Comparison of ENCODE assay signal across 8 cellular contexts in genomic region chr19:38685666-38686529, GRCh38. TPM values are rescaled to one million over a fixed set of nuclear protein-coding genes. Genes with fewer than 3 reads are reported as not detected.
DNase-seq lines count a peak whose midpoint lies in the region; ATAC-seq lines count a peak whose summit lies in the region.

No MANE protein-coding gene starts in this region.

- no peak overlapping the region for H3K23ac ChIP-seq in mesendoderm (ENCODE audit: low read length)

- H4K8ac ChIP-seq in mesendoderm (ENCODE audit: low read depth, low read length), result no peak overlapping the region

- intact Hi-C loops in Right ventricle myocardium inferior (cut with DNase I), result no loop called here
- intact Hi-C loops in cardiac septum (cut with DNase I), result no loop called here

- WGBS in mesendoderm (ENCODE audit: extremely low coverage, insufficient coverage, low lambda C conversion rate), result no CpG with 5 or more reads among the region's 10 CpGs

- H3K9ac ChIP-seq in NT2/D1 (ENCODE audit: insufficient read length, low read depth) (peak overlapping the region; percentile 47), mesendoderm (ENCODE audit: low read length) (peak overlapping the region; percentile 60)

- peaks cover 72% of the 10 kb centered on the region for H3K79me2 ChIP-seq in mesendoderm (ENCODE audit: control insufficient read depth, insufficient read depth, low read length)

- H3K36me3 ChIP-seq in NT2/D1 (ENCODE audit: insufficient read depth, insufficient read length, low read length) (peaks cover 29% of the 10 kb centered on the region), mesendoderm (ENCODE audit: control insufficient read depth, insufficient read depth, low read length) (no peaks in the 10 kb centered on the region)

- peak overlapping the region; percentile 70 for H3K4ac ChIP-seq in mesendoderm (ENCODE audit: low read depth, low read length)

- DNase-seq in Right ventricle myocardium inferior (ENCODE audit: missing footprints), result peak; percentile 21
- DNase-seq in cardiac septum (ENCODE audit: low spot score), result no peak
- no peak for DNase-seq in NT2/D1 (ENCODE audit: low read depth, low spot score)
- DNase-seq in cerebellum (ENCODE audit: low spot score), result peak; percentile 42
- peak; percentile 85 for DNase-seq in mesendoderm
- no peak for DNase-seq in activated gamma-delta T cell treated with Interleukin-2 at 50 U/mL for 16 hours
- no peak for DNase-seq in UCSD-AML1 (lab: John Stamatoyannopoulos, UW; ENCODE audit: unreplicated experiment)

- H3K4me2 ChIP-seq in mesendoderm (ENCODE audit: low read length), result no peak overlapping the region

- peak overlapping the region; percentile 31 for H2BK5ac ChIP-seq in mesendoderm (ENCODE audit: low read length)

- peak overlapping the region; percentile 64 for H3K27ac ChIP-seq in mesendoderm (ENCODE audit: low read depth, low read length)

- H3K18ac ChIP-seq in mesendoderm (ENCODE audit: low read length), result peak overlapping the region; percentile 46

- H3K4me3 ChIP-seq in NT2/D1 (ENCODE audit: insufficient read length, low read depth), result no peak overlapping the region
- no peak overlapping the region for H3K4me3 ChIP-seq in mesendoderm (ENCODE audit: low read length)

- H4K5ac ChIP-seq in mesendoderm (ENCODE audit: low read length), result no peak overlapping the region

- peak overlapping the region; percentile 82 for H3K56ac ChIP-seq in mesendoderm (ENCODE audit: low read length)

- H3K9me3 ChIP-seq in NT2/D1 (ENCODE audit: insufficient read depth, low read length), result peaks cover 5% of the 10 kb centered on the region; the same call in 1 of the 2 replicates

- no peak overlapping the region for H2AK5ac ChIP-seq in mesendoderm (ENCODE audit: low read length)

- peaks cover 17% of the 10 kb centered on the region for H3K4me1 ChIP-seq in NT2/D1 (ENCODE audit: insufficient read depth, insufficient read length)
- peaks cover 33% of the 10 kb centered on the region for H3K4me1 ChIP-seq in mesendoderm (ENCODE audit: control insufficient read depth, low read depth, low read length)

- no peak overlapping the region for H2BK15ac ChIP-seq in mesendoderm (replicated peaks; ENCODE audit: low read depth)

- H3K27me3 ChIP-seq in NT2/D1 (ENCODE audit: insufficient read depth, insufficient read length) (no peaks in the 10 kb centered on the region), mesendoderm (ENCODE audit: insufficient read depth, low read length, poor library complexity) (no peaks in the 10 kb centered on the region)

- H2BK120ac ChIP-seq in mesendoderm (ENCODE audit: low read depth, low read length), result no peak overlapping the region

- peaks cover 28% of the 10 kb centered on the region for H3K79me1 ChIP-seq in mesendoderm (ENCODE audit: low read length)

- ATAC-seq in Right ventricle myocardium inferior (no peak), HG02852 (IDR thresholded peaks at IDR 0.05; ENCODE audit: unreplicated experiment) (no peak)

RNA-seq across cellular contexts. Expression of gene ACTN4, which starts 38.4 kb away (rescaled TPM):
- total RNA-seq in Right ventricle myocardium inferior (145 TPM), cardiac septum (190 TPM), cerebellum (71.8 TPM)
- 294 TPM for polyA plus RNA-seq in mesendoderm (2013, experiment 1 of 2)
- polyA plus RNA-seq in mesendoderm (2013, experiment 2 of 2), result 302 TPM

RNA-seq across cellular contexts. Expression of gene CAPN12, which starts 58.4 kb away (rescaled TPM):
- total RNA-seq in Right ventricle myocardium inferior (not detected), cardiac septum (1.7 TPM), cerebellum (0.54 TPM)
- 6.6 TPM for polyA plus RNA-seq in mesendoderm (2013, experiment 1 of 2)
- polyA plus RNA-seq in mesendoderm (2013, experiment 2 of 2), result 6.5 TPM

Comparison
In these comparisons a context has a peak if more than half of its experiments do, and no peak if none do; other contexts are left out.
1. DNase-seq: peak in Right ventricle myocardium inferior (single experiment), cerebellum (single experiment) and mesendoderm (single experiment); none in cardiac septum (single experiment), NT2/D1 (single experiment), activated gamma-delta T cell treated with Interleukin-2 at 50 U/mL for 16 hours (single experiment) and UCSD-AML1 (single experiment).